11 cellular contexts compared by ENCODE assay signal in genomic region chr2:20317198-20317597, GRCh38.
"Had no signal": no experiment of that assay in that cellular context is flagged by ENCODE, and none has a peak within 500 bp of the region (broad histone marks: within the 10 kb centered on the region; RNA-seq: fewer than 3 reads in every experiment).

No MANE protein-coding gene starts in this region.

- H3K9ac ChIP-seq: SK-N-SH had no signal

- H3K27ac Mint-ChIP-seq: activated naive CD4-positive, alpha-beta T cell treated with anti-CD3 and anti-CD28 coated beads, Interleukin-2, amount 50 U/mL, for 72 hours had no signal

- ATAC-seq: activated CD4-positive, CD25-positive, alpha-beta regulatory T cell treated with anti-CD3 and anti-CD28 coated beads, Interleukin-2, amount 50 U/mL, for 24 hours; activated naive CD4-positive, alpha-beta T cell treated with anti-CD3 and anti-CD28 coated beads, Interleukin-2, amount 50 U/mL, for 72 hours; heart right ventricle; left lung had no signal

- DNase-seq: activated CD8-positive, alpha-beta memory T cell treated with anti-CD3 and anti-CD28 coated beads, Interleukin-2, amount 50 U/mL, for 48 hours; aorta; foreskin melanocyte; heart right ventricle; left lung; mesenchymal stem cell; SK-N-SH; thyroid gland had no signal

- H3K9me3 ChIP-seq: heart right ventricle, left lung, SK-N-SH, thyroid gland had no signal

- H3K27me3 ChIP-seq: heart right ventricle, left lung, thyroid gland had no signal

- H3K27ac ChIP-seq: heart right ventricle, left lung, skin epidermis, thyroid gland had no signal

- H3K4me2 ChIP-seq: SK-N-SH had no signal

- H3K4me3 ChIP-seq: heart right ventricle, left lung, skin epidermis, thyroid gland had no signal

- H3K9me3 Mint-ChIP-seq: activated naive CD4-positive, alpha-beta T cell treated with anti-CD3 and anti-CD28 coated beads, Interleukin-2, amount 50 U/mL, for 72 hours had no signal
